In the genomic region with DNA sequence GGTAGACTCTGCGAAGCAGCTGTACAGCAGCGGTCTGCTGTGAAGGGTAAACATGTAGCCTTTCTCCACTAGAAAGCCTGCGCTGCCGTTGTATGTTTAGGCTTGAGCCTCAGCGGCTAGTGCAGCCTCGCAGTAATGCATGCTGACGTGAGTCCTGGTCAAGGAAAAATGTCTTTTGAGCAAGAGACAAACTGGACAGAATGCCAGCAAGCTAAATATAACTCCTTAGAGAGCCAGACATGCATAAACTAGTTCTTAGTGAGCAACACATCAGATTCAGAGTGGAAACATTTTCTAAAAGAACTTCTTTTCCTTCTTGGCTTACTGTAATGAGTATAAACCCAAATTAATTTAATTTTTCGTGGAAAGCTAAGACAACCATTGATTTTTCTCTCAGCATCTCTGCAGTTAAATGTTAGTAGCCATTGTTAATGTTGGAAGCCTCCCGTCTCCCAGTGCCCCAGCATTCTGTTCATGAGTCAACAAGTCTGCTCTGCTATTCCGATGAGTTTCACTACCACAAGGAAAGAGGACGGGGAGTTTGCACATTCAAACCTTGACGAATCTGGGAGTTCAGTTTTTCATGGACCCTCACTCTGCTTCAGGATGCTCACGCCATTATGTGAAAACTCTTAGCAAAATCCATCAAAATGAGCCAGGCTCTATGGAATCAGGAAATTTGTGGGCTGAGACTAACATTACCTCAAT, we compare ENCODE assay signal across 8 cellular contexts. TPM values are rescaled to one million over a fixed set of nuclear protein-coding genes. Genes with fewer than 3 reads are reported as not detected.
A peak's percentile ranks its signal among the peaks of the same experiment; 100 is the strongest.
DNase-seq lines count a peak whose midpoint lies in the region; ATAC-seq and TF ChIP-seq lines count a peak whose summit lies in the region.

No MANE protein-coding gene starts in this region.

- H3K4me1 ChIP-seq in subcutaneous abdominal adipose tissue (ENCODE audit: control insufficient read depth in 5 of 5, insufficient read depth in 5 of 5, low read length in 5 of 5), result peaks cover 0 to 36% (median 32%) of the 10 kb centered on the region in 5 donors

- H3K9me3 ChIP-seq in subcutaneous abdominal adipose tissue (ENCODE audit: control insufficient read depth in 5 of 5, low read length in 5 of 5), result no peaks in the 10 kb centered on the region

- H3K27me3 ChIP-seq in subcutaneous abdominal adipose tissue (ENCODE audit: control insufficient read depth in 5 of 5, insufficient read depth in 4 of 5, low read length in 5 of 5), result peaks cover 0 to 24% (median 11%) of the 10 kb centered on the region in 5 donors

- DNase-seq in NCI-H1092 treated with DMSO at 0.1 percent for 48 hours (lab: John Stamatoyannopoulos, UW) (peak; percentile 66), choroid plexus epithelial cell (ENCODE audit: low read depth) (peak; percentile 94), left colon (peak in 1 of 2 donors; percentile 61), AML-193 (lab: John Stamatoyannopoulos, UW) (no peak), activated T-cell treated with anti-CD3 and anti-CD28 coated beads for 4 hours (no peak)
- DNase-seq in stimulated activated CD8-positive, alpha-beta memory T cell treated with anti-CD3 and anti-CD28 coated beads, Interleukin-4, amount 100 ng/mL, for 48 hours, result no peak

- intact Hi-C loops in left colon (cut with DNase I, micrococcal nuclease), result no loop called here

- peak; percentile 16 for ATAC-seq in left colon
- ATAC-seq in HG03280 (IDR thresholded peaks at IDR 0.05; ENCODE audit: unreplicated experiment), result no peak

- peak overlapping the region; percentile 25 for H3K27ac ChIP-seq in subcutaneous abdominal adipose tissue (ENCODE audit: low read depth, low read length)

- peak overlapping the region in 1 of 5 donors; percentile 35 for H3K9ac ChIP-seq in subcutaneous abdominal adipose tissue (ENCODE audit: low read length in 5 of 5)

- H3K4me3 ChIP-seq in choroid plexus epithelial cell (ENCODE audit: low read depth, low read length), result peak overlapping the region; percentile 34
- peak overlapping the region in 4 of 5 donors; percentile 3 to 37 (median 32) for H3K4me3 ChIP-seq in subcutaneous abdominal adipose tissue (ENCODE audit: low read depth in 1 of 5, low read length in 5 of 5)

- no peaks in the 10 kb centered on the region for H3K36me3 ChIP-seq in subcutaneous abdominal adipose tissue (ENCODE audit: control insufficient read depth in 5 of 5, insufficient read depth in 5 of 5, low read length in 5 of 5)

- no peak for TF ChIP-seq CTCF in choroid plexus epithelial cell (conservative IDR thresholded peaks at IDR 0.05; ENCODE audit: low read depth, low read length)

RNA-seq across cellular contexts. Expression of a gene that starts 51.4 kb away (rescaled TPM):
- total RNA-seq in left colon, result 10 to 100 TPM in 1 of 2 donors, 1 to 10 TPM in 1; 5.1 to 10.7 TPM

Comparison
In these comparisons a context has a peak if more than half of its experiments do, and no peak if none do; other contexts are left out.
1. DNase-seq: peak in NCI-H1092 treated with DMSO at 0.1 percent for 48 hours (single experiment) and choroid plexus epithelial cell (single experiment); none in AML-193 (0 of 2), stimulated activated CD8-positive, alpha-beta memory T cell treated with anti-CD3 and anti-CD28 coated beads, Interleukin-4, amount 100 ng/mL, for 48 hours (single experiment) and activated T-cell treated with anti-CD3 and anti-CD28 coated beads for 4 hours (single experiment).